ENCODE assay signal across 24 cellular contexts in the genomic region with DNA sequence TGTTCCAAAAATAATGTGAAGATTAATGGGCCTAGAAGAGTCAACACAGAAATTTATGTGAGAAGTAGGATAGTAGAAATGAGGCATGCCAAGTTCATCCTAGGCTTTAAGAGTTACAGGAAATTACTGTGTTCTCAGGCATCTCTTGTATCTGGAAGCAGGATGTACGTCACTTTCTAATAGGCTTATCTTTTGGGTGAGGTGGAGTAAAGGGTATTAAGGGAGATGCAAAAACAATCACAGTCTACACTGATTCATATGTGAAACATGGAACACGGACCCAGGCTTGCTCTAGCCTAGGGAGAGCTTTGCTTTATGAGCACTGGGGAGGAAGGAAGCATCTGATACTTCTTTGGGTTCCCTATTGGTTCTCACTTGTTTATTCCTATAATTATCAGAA.
A peak's percentile ranks its signal among the peaks of the same experiment; 100 is the strongest.
DNase-seq lines count a peak whose midpoint lies in the region; TF ChIP-seq lines count a peak whose summit lies in the region.
"Had no signal": no experiment of that assay in that cellular context is flagged by ENCODE, and none has a peak within 500 bp of the region (broad histone marks: within the 10 kb centered on the region; RNA-seq: fewer than 3 reads in every experiment).

No MANE protein-coding gene starts in this region.

- H3K4me2 ChIP-seq in fibroblast of lung (ENCODE audit: extremely low read depth, insufficient read depth, low read length) = no peak overlapping the region
- H3K4me2 ChIP-seq: BLaER1 treated with 17β-estradiol and CSF1 and Interleukin-3, amounts not matched to agents 10 nM and 100 nM; hepatocyte had no signal

- H3K9me3 ChIP-seq in adipocyte (ENCODE audit: control insufficient read depth, low read length) (no peaks in the 10 kb centered on the region), fibroblast of lung (ENCODE audit: control insufficient read depth, insufficient read depth, low read depth, low read length) (no peaks in the 10 kb centered on the region)
- H3K9me3 ChIP-seq: BLaER1 treated with 17β-estradiol and CSF1 and Interleukin-3, amounts not matched to agents 10 nM and 100 nM had no signal

- peak; percentile 81 for DNase-seq in HS-27A (ENCODE audit: low read depth)
- peak; percentile 25 for DNase-seq in adipocyte (ENCODE audit: low read depth)
- peak; percentile 24 to 88 for DNase-seq in fibroblast of lung (ENCODE audit: low read depth in 2 of 2)
- DNase-seq in retinal pigment epithelial cell (ENCODE audit: low read depth) = peak; percentile 92
- no peak for DNase-seq in HPDE6-E6E7 (ENCODE audit: extremely low spot score)
- no peak for DNase-seq in foreskin melanocyte
- DNase-seq in HT-29 (ENCODE audit: low spot score) = no peak
- DNase-seq: activated CD4-positive, alpha-beta T cell treated with anti-CD3 and anti-CD28 coated beads for 4 hours; erythroblast; GDM1; H9; KBM-7; naive B cell; NCI-H1048; NCI-H2081 treated with DMSO at 0.1 percent for 48 hours; NCI-H510A treated with DMSO at 0.1 percent for 48 hours; Right ventricle myocardium superior; stimulated activated CD4-positive, alpha-beta T cell treated with anti-CD3 and anti-CD28 coated beads, Interleukin-2, amount 100 ng/mL, for 24 hours; T-cell had no signal

- no peak overlapping the region for H3K27ac ChIP-seq in fibroblast of lung (ENCODE audit: insufficient read depth, low read length)
- H3K27ac ChIP-seq: BLaER1 treated with 17β-estradiol and CSF1 and Interleukin-3, amounts not matched to agents 10 nM and 100 nM; hepatocyte; HL-60; parathyroid adenoma had no signal

- no peak overlapping the region for H3K4me3 ChIP-seq in adipocyte (ENCODE audit: low read length)
- H3K4me3 ChIP-seq in fibroblast of lung (replicated peaks in 1 of 4; ENCODE audit: control extremely low read depth in 1 of 4, insufficient read depth in 1 of 4, low read depth in 3 of 4, low read length in 4 of 4) = no peak overlapping the region
- no peak overlapping the region for H3K4me3 ChIP-seq in retinal pigment epithelial cell (ENCODE audit: low read length)
- H3K4me3 ChIP-seq: BLaER1 treated with 17β-estradiol and CSF1 and Interleukin-3, amounts not matched to agents 10 nM and 100 nM; hepatocyte; lung had no signal

- H2AFZ ChIP-seq in fibroblast of lung (ENCODE audit: low read length) = no peak overlapping the region
- H2AFZ ChIP-seq: hepatocyte, parathyroid adenoma had no signal

- H3K36me3 ChIP-seq in adipocyte (ENCODE audit: control insufficient read depth, insufficient read depth, low read length, severe bottlenecking) (no peaks in the 10 kb centered on the region), fibroblast of lung (ENCODE audit: control insufficient read depth, insufficient read depth, low read length) (no peaks in the 10 kb centered on the region)
- H3K36me3 ChIP-seq: BLaER1 treated with 17β-estradiol and CSF1 and Interleukin-3, amounts not matched to agents 10 nM and 100 nM had no signal

- H4K20me1 ChIP-seq in fibroblast of lung (ENCODE audit: control insufficient read depth, extremely low read depth, insufficient read depth, low read length) = no peaks in the 10 kb centered on the region
- H4K20me1 ChIP-seq: BLaER1 treated with 17β-estradiol and CSF1 and Interleukin-3, amounts not matched to agents 10 nM and 100 nM had no signal

- H3K79me2 ChIP-seq in fibroblast of lung (ENCODE audit: control insufficient read depth, insufficient read depth, low read length) = no peaks in the 10 kb centered on the region
- H3K79me2 ChIP-seq: hepatocyte, parathyroid adenoma had no signal

- H3K27me3 ChIP-seq in adipocyte (replicated peaks; ENCODE audit: control insufficient read depth, insufficient read depth, low read length) = no peaks in the 10 kb centered on the region
- no peaks in the 10 kb centered on the region for H3K27me3 ChIP-seq in fibroblast of lung (ENCODE audit: control insufficient read depth, insufficient read depth, low read length)
- H3K27me3 ChIP-seq: BLaER1 treated with 17β-estradiol and CSF1 and Interleukin-3, amounts not matched to agents 10 nM and 100 nM; hepatocyte had no signal

- H3K9ac ChIP-seq in adipocyte (ENCODE audit: low read length) (no peak overlapping the region), fibroblast of lung (ENCODE audit: insufficient read depth, low read length) (no peak overlapping the region)
- H3K9ac ChIP-seq: BLaER1 treated with 17β-estradiol and CSF1 and Interleukin-3, amounts not matched to agents 10 nM and 100 nM; parathyroid adenoma had no signal

- TF ChIP-seq CTCF in fibroblast of lung (conservative IDR thresholded peaks at IDR 0.05 in 1 of 2, IDR thresholded peaks at IDR 0.05 in 1 of 2; ENCODE audit: low read depth in 1 of 2, low read length in 2 of 2) (no peak), retinal pigment epithelial cell (conservative IDR thresholded peaks at IDR 0.05; ENCODE audit: low read depth, low read length) (no peak)

- H3K4me1 ChIP-seq in adipocyte (ENCODE audit: control insufficient read depth, insufficient read depth, low read length) = no peaks in the 10 kb centered on the region
- no peaks in the 10 kb centered on the region for H3K4me1 ChIP-seq in fibroblast of lung (ENCODE audit: control insufficient read depth, extremely low read depth, insufficient read depth, low read length)
- H3K4me1 ChIP-seq: parathyroid adenoma had no signal

Comparison
In these comparisons a context has a peak if more than half of its experiments do, and no peak if none do; other contexts are left out.
1. DNase-seq: peak in HS-27A (single experiment), adipocyte (single experiment), fibroblast of lung (2 of 2) and retinal pigment epithelial cell (single experiment); none in HPDE6-E6E7 (single experiment), foreskin melanocyte (single experiment) and HT-29 (single experiment).